10 cellular contexts compared by ENCODE assay signal in the genomic region with DNA sequence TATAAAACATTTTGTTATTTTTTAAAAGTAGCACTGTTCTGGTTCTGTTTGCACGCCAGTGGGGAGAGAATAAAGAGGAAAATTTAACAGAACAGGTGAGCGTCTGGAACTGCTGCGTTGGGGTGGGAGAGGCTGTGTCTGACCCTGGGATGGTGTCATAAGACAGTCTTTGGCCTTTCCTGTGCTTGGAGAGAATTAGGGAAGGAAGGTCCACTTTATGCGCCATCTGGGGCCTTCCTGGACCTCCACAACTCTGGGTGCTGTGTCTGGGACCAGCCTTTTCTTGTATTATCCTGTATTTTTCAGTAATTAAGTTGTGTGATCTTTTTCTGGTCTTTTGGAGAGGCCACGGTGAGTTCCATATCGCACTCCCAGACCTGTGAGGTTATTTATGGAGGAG. TPM values are rescaled to one million over a fixed set of nuclear protein-coding genes. Genes with fewer than 3 reads are reported as not detected.
A peak's percentile ranks its signal among the peaks of the same experiment; 100 is the strongest.
DNase-seq lines count a peak whose midpoint lies in the region; ATAC-seq, FAIRE-seq and TF ChIP-seq lines count a peak whose summit lies in the region.
"Had no signal": no experiment of that assay in that cellular context is flagged by ENCODE, and none has a peak within 500 bp of the region (broad histone marks: within the 10 kb centered on the region; RNA-seq: fewer than 3 reads in every experiment).

No MANE protein-coding gene starts in this region.

- H3K4me1 Mint-ChIP-seq in CD4-positive, alpha-beta memory T cell = peaks cover 22 to 46% (median 37%) of the 10 kb centered on the region in 4 donors
- peaks cover 28% of the 10 kb centered on the region for H3K4me1 Mint-ChIP-seq in endothelial cell (ENCODE audit: unreplicated experiment)

- H3K4me3 Mint-ChIP-seq in CD4-positive, alpha-beta memory T cell = peak overlapping the region; percentile 40 to 90 (median 76)
- H3K4me3 Mint-ChIP-seq in endothelial cell (ENCODE audit: unreplicated experiment) = peak overlapping the region; percentile 88

- H3K9me3 Mint-ChIP-seq in CD4-positive, alpha-beta memory T cell = no peaks in the 10 kb centered on the region
- no peaks in the 10 kb centered on the region for H3K9me3 Mint-ChIP-seq in endothelial cell (ENCODE audit: unreplicated experiment)
- H3K9me3 Mint-ChIP-seq: activated naive CD4-positive, alpha-beta T cell treated with anti-CD3 and anti-CD28 coated beads, Interleukin-2, amount 10 ng/mL, durations not matched to agents 7 days and 5 days had no signal

- peak overlapping the region in 6 of 7 donors; percentile 12 to 88 (median 20) for H3K27ac Mint-ChIP-seq in CD4-positive, alpha-beta memory T cell
- H3K27ac Mint-ChIP-seq in endothelial cell (ENCODE audit: unreplicated experiment) = peak overlapping the region; percentile 58
- H3K27ac Mint-ChIP-seq: activated naive CD4-positive, alpha-beta T cell treated with anti-CD3 and anti-CD28 coated beads, Interleukin-2, amount 10 ng/mL, durations not matched to agents 7 days and 5 days had no signal

- H3K36me3 Mint-ChIP-seq in CD4-positive, alpha-beta memory T cell = peaks cover 0 to 5% of the 10 kb centered on the region in 2 donors
- peaks cover 11% of the 10 kb centered on the region for H3K36me3 Mint-ChIP-seq in endothelial cell (ENCODE audit: low read depth, unreplicated experiment)

- no peaks in the 10 kb centered on the region for H3K36me3 ChIP-seq in CD4-positive, alpha-beta memory T cell (ENCODE audit: insufficient read depth, low read length)
- no peaks in the 10 kb centered on the region for H3K36me3 ChIP-seq in psoas muscle (ENCODE audit: insufficient read depth in 1 of 2, low read depth in 1 of 2)

- CTCF ChIA-PET in CD4-positive, alpha-beta memory T cell (lab: Charles Lee; ENCODE audit: partially characterized antibody) = interaction anchor here (1.0 to 9.0 kb wide), 6 partner anchors 18 to 582 kb away, joined by 3 to 281 read pairs (median 4); a partner anchor contains a TSS

- H3K4me3 ChIP-seq in CD4-positive, alpha-beta memory T cell (ENCODE audit: low read length in 2 of 2) = no peak overlapping the region
- H3K4me3 ChIP-seq in NB4 (ENCODE audit: low read depth, low read length) = peak overlapping the region; percentile 83
- H3K4me3 ChIP-seq in psoas muscle = peak overlapping the region; percentile 79

- in situ Hi-C loops in KBM-7 (cut with MboI; ENCODE audit: low pct_unique_long_range_greater_than_20kb, low sequenced_read_pairs) = loop anchor here (10.0 to 25.0 kb wide), 3 partner anchors 423 to 848 kb away; a partner anchor contains a TSS

- intact Hi-C loops in CD4-positive, alpha-beta memory T cell (cut with micrococcal nuclease) = loop anchor here (5.0 kb wide), 1 partner anchor 838 kb away; no protein-coding TSS in a partner anchor
- intact Hi-C loops in psoas muscle (cut with DNase I) = loop anchor here (5.0 to 10.0 kb wide), 3 partner anchors 83 to 243 kb away; no protein-coding TSS in a partner anchor

- no peaks in the 10 kb centered on the region for H3K9me3 ChIP-seq in CD4-positive, alpha-beta memory T cell (ENCODE audit: control insufficient read depth in 1 of 2, low read length in 2 of 2)
- no peaks in the 10 kb centered on the region for H3K9me3 ChIP-seq in psoas muscle

- 56 to 74% (median 69%) methylated on average over 6 of the region's 6 CpGs for WGBS in psoas muscle, 3 donors

- H3K4me1 ChIP-seq in CD4-positive, alpha-beta memory T cell (ENCODE audit: insufficient read depth, low read length) = peaks cover 38% of the 10 kb centered on the region
- peaks cover 27% of the 10 kb centered on the region for H3K4me1 ChIP-seq in psoas muscle

- no peak overlapping the region for H3K27ac ChIP-seq in CD4-positive, alpha-beta memory T cell (ENCODE audit: low read depth, low read length)
- peak overlapping the region; percentile 52 for H3K27ac ChIP-seq in psoas muscle

- no peak for TF ChIP-seq CTCF in NB4 (IDR thresholded peaks at IDR 0.05; ENCODE audit: low read depth, low read length)
- no peak for TF ChIP-seq CTCF in endothelial cell (IDR thresholded peaks at IDR 0.05; ENCODE audit: unreplicated experiment)
- TF ChIP-seq CTCF in psoas muscle (IDR thresholded peaks at IDR 0.05) = no peak

- ATAC-seq in psoas muscle (no peak), GM21381 (IDR thresholded peaks at IDR 0.05; ENCODE audit: unreplicated experiment) (no peak)

- no peak for FAIRE-seq in GM12891 (lab: Jason Lieb, UNC)

- no peaks in the 10 kb centered on the region for H3K27me3 ChIP-seq in CD4-positive, alpha-beta memory T cell (ENCODE audit: insufficient read depth, low read length)
- no peaks in the 10 kb centered on the region for H3K27me3 ChIP-seq in psoas muscle (ENCODE audit: insufficient read depth in 3 of 3, low read length in 2 of 3)

- H3K27me3 Mint-ChIP-seq in CD4-positive, alpha-beta memory T cell = no peaks in the 10 kb centered on the region
- H3K27me3 Mint-ChIP-seq in endothelial cell (ENCODE audit: unreplicated experiment) = peaks cover 12% of the 10 kb centered on the region

- TF ChIP-seq POLR2A in NB4 (IDR thresholded peaks at IDR 0.05; ENCODE audit: extremely low read depth, insufficient read length) (no peak), GM12891 (IDR thresholded peaks at IDR 0.05; ENCODE audit: low read depth, low read length) (no peak)

- POLR2A ChIA-PET in CD4-positive, alpha-beta memory T cell (lab: Charles Lee; ENCODE audit: partially characterized antibody) = interaction anchor here (1.2 to 8.1 kb wide), 6 partner anchors 17 to 854 kb away, joined by 3 to 262 read pairs (median 12); a partner anchor contains a TSS

- DNase-seq in CD4-positive, alpha-beta memory T cell = no peak
- DNase-seq in NB4 (ENCODE audit: low read depth) (no peak), endothelial cell (ENCODE audit: low spot score) (no peak), psoas muscle (no peak), KBM-7 (no peak), GM12891 (ENCODE audit: insufficient read length, low spot score) (no peak), NCI-H146 (lab: John Stamatoyannopoulos, UW) (no peak)
- DNase-seq: activated naive CD4-positive, alpha-beta T cell treated with anti-CD3 and anti-CD28 coated beads, Interleukin-2, amount 10 ng/mL, durations not matched to agents 7 days and 5 days; NCI-H1417 treated with DMSO at 0.1 percent for 48 hours had no signal

TF ChIP-seq in GM12891, 5 proteins besides CTCF, POLR2A, EP300 and RAD21:
- TF ChIP-seq TAF1 (IDR thresholded peaks at IDR 0.05; ENCODE audit: low read depth, low read length) (no peak), PAX5 (IDR thresholded peaks at IDR 0.05; ENCODE audit: insufficient read depth, low read length, severe bottlenecking) (no peak), POU2F2 (IDR thresholded peaks at IDR 0.05; ENCODE audit: low read depth, low read length) (no peak)

RNA-seq across cellular contexts. Expression of a gene that starts 3.3 kb away (rescaled TPM):
- total RNA-seq in CD4-positive, alpha-beta memory T cell = 1 to 10 TPM; 9.4 to 9.9 TPM
- polyA plus RNA-seq in CD4-positive, alpha-beta memory T cell = 1 to 10 TPM in 1 of 2 donors, under 1 TPM in 1; 0.34 to 6.0 TPM
- total RNA-seq in endothelial cell (ENCODE audit: unreplicated experiment) = 33.5 TPM
- total RNA-seq in psoas muscle = 1 to 10 TPM; 6.0 to 7.7 (median 6.9) TPM
- 1 to 10 TPM; 4.1 to 6.9 (median 6.8) TPM for polyA plus RNA-seq in psoas muscle
- 4.6 TPM for polyA plus RNA-seq in GM12891 (2012; ENCODE audit: low read depth, missing spikeins)

RNA-seq across cellular contexts. Expression of a gene that starts 17.0 kb away (rescaled TPM):
- total RNA-seq in CD4-positive, alpha-beta memory T cell = 10 to 100 TPM; 48.4 to 49.5 TPM
- polyA plus RNA-seq in CD4-positive, alpha-beta memory T cell = 10 to 100 TPM in 1 of 2 donors, 1 to 10 TPM in 1; 9.6 to 36.3 TPM
- total RNA-seq in endothelial cell (ENCODE audit: unreplicated experiment) (35.8 TPM), psoas muscle (10 to 100 TPM; 24.8 to 37.5 (median 28.7) TPM)
- polyA plus RNA-seq in psoas muscle = 10 to 100 TPM; 22.8 to 46.8 (median 43.8) TPM
- 21.1 TPM for polyA plus RNA-seq in GM12891 (2012; ENCODE audit: low read depth, missing spikeins)

RNA-seq across cellular contexts. Expression of a gene that starts 55.7 kb away (rescaled TPM):
- total RNA-seq in CD4-positive, alpha-beta memory T cell = 1 to 10 TPM; 1.9 to 2.1 TPM
- polyA plus RNA-seq in CD4-positive, alpha-beta memory T cell = 1 to 10 TPM in 1 of 2 donors, not detected in 1; 1.3 TPM
- total RNA-seq in endothelial cell (ENCODE audit: unreplicated experiment) (51.1 TPM), psoas muscle (1 to 10 TPM; 2.0 to 4.4 (median 2.9) TPM)
- polyA plus RNA-seq in psoas muscle = 1 to 10 TPM; 2.1 to 4.1 (median 3.5) TPM
- 5.9 TPM for polyA plus RNA-seq in GM12891 (2012; ENCODE audit: low read depth, missing spikeins)

Comparison
In these comparisons a context has a peak if more than half of its experiments do, and no peak if none do; other contexts are left out.
1. H3K4me3 ChIP-seq: peak in NB4 (single experiment) and psoas muscle (single experiment); none in CD4-positive, alpha-beta memory T cell (0 of 2).